Comparison of ENCODE assay signal across 1 cellular context in the genomic region with DNA sequence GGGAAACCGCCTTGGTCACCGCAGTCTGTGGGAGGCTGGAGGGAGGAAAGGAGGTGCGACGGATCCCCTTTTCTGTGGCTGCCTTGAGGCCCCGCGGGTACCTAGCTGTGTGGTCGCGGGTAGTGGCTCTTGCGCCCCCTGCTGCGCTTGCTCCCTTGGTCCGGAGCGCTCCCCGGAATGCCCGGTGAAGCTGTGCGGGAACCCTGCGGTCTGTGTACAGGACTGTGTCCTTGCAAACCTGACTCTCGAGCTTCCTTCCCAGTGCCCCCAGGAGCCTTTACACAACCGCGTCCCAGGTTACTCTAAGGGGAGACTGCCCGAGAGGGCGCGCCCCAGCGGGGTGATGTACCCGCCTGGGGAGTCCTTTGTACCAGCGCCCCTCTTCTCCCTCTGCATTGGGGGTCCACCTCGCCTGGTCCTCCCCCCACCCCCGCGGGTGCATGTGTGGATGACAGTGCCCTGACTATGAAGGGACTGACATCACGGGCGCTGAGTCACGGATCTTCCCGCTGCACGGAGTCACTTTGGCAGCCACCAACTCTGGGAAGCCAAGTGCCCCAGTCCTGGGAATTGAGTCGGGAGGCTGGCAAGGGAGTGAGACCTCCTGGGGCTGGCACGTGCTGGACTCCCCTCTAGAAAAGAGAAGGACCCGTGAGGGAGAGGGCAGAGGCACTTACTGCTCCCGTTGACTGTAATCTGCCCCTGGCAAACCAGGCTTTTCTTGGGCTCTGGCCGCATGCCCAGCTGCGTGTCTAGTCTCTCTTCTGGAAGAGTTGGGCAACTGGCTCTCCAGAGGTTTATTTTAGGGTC.
TF ChIP-seq lines count a peak whose summit lies in the region.

No MANE protein-coding gene starts in this region.

TF ChIP-seq in HepG2, 621 proteins besides CTCF, POLR2A, EP300 and RAD21 (continued from another document):
- TF ChIP-seq MAZ (IDR thresholded peaks at IDR 0.05; ENCODE audit: borderline replicate concordance, low read depth, low read length): no peak
- TF ChIP-seq MAZ (CRISPR knock-in tag; IDR thresholded peaks at IDR 0.05; ENCODE audit: low read depth): peak; percentile 8; the same call in 1 of the 2 replicates
- no peak for TF ChIP-seq NCOA5 (CRISPR knock-in tag; IDR thresholded peaks at IDR 0.05)
- TF ChIP-seq, protein P1, sequence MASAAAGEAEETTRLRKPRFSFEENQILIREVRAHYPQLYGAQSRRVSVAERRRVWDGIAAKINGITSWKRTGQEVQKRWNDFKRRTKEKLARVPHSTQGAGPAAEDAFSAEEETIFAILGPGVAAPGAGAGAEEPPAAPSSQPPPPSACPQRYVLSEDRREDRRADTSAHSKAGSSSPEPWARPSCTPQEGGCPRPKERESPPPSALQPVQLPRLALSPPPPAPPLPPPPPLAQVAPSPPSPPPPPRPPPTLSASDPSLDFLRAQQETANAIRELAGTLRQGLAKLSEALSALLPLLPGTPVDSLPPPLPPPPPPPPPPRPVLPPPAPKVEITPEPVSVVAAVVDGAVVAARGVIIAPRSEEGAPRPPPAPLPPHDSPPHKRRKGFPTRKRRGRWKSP (CRISPR knock-in tag; IDR thresholded peaks at IDR 0.05): 0 out of 2 replicates have a peak, but pooled peaks have one; percentile 13
- TF ChIP-seq ZNF232 (CRISPR knock-in tag; IDR thresholded peaks at IDR 0.05; ENCODE audit: borderline replicate concordance): peak; percentile 24; the same call in 1 of the 2 replicates
TF ChIP-seq in HepG2: peak in this region for 70.
